In the genomic region with DNA sequence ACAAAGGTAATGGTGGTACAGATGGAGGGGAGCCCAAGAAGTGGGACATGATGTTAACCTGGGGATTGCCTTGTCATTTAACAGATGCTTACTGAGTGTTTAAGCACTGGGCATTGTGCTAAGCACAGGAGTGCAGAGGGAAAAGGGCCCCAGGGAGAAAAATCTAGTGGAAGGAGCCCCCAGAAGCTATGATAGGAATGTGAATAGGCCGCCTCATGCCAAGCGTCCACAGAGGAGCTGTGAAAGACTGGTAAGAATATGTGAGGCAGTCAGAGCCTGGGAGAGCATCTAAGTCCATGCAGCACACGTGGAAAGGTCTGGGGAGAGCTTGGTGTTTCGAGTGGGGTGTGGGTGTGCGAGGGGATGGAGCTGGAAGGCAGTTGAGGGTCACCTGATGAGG, we compare ENCODE assay signal across 18 cellular contexts.
A peak's percentile ranks its signal among the peaks of the same experiment; 100 is the strongest.
DNase-seq lines count a peak whose midpoint lies in the region; ATAC-seq lines count a peak whose summit lies in the region.
"Had no signal": no experiment of that assay in that cellular context is flagged by ENCODE, and none has a peak within 500 bp of the region (broad histone marks: within the 10 kb centered on the region; RNA-seq: fewer than 3 reads in every experiment).

No MANE protein-coding gene starts in this region.

- ATAC-seq in stimulated activated memory B cell treated with anti-CD40 and anti-IgM and Interleukin-4, amounts not matched to agents 10 μg/mL and 1 μg/mL and 100 μg/mL, for 72 hours, result no peak
- ATAC-seq in GM21515 (IDR thresholded peaks at IDR 0.05; ENCODE audit: unreplicated experiment), result no peak
- ATAC-seq: activated naive CD8-positive, alpha-beta T cell treated with anti-CD3 and anti-CD28 coated beads, Interleukin-2, amount 50 U/mL, for 24 hours; left lung; naive thymus-derived CD8-positive, alpha-beta T cell had no signal

- no peak overlapping the region for H3K4me3 ChIP-seq in adipocyte (ENCODE audit: low read length)
- H3K4me3 ChIP-seq: left lung had no signal

- H3K9me3 ChIP-seq in adipocyte (ENCODE audit: control insufficient read depth, low read length), result no peaks in the 10 kb centered on the region
- H3K9me3 ChIP-seq: left lung had no signal

- H3K36me3 ChIP-seq in adipocyte (ENCODE audit: control insufficient read depth, insufficient read depth, low read length, severe bottlenecking), result peaks cover 39% of the 10 kb centered on the region

- peaks cover 54% of the 10 kb centered on the region for H3K4me1 Mint-ChIP-seq in stimulated activated memory B cell treated with anti-CD40 and anti-IgM and Interleukin-4, amounts not matched to agents 10 μg/mL and 1 μg/mL and 100 μg/mL, for 72 hours
- H3K4me1 Mint-ChIP-seq: activated CD4-positive, alpha-beta T cell treated with anti-CD3 and anti-CD28 coated beads, Interleukin-2, amount 10 ng/mL, durations not matched to agents 24 days and 14 days; activated naive CD8-positive, alpha-beta T cell treated with anti-CD3 and anti-CD28 coated beads, Interleukin-2, amount 50 U/mL, for 24 hours had no signal

- H3K27me3 Mint-ChIP-seq in stimulated activated memory B cell treated with anti-CD40 and anti-IgM and Interleukin-4, amounts not matched to agents 10 μg/mL and 1 μg/mL and 100 μg/mL, for 72 hours, result no peaks in the 10 kb centered on the region

- peaks cover 89% of the 10 kb centered on the region for H3K36me3 Mint-ChIP-seq in stimulated activated memory B cell treated with anti-CD40 and anti-IgM and Interleukin-4, amounts not matched to agents 10 μg/mL and 1 μg/mL and 100 μg/mL, for 72 hours

- no peak overlapping the region for H3K4me3 Mint-ChIP-seq in stimulated activated memory B cell treated with anti-CD40 and anti-IgM and Interleukin-4, amounts not matched to agents 10 μg/mL and 1 μg/mL and 100 μg/mL, for 72 hours
- H3K4me3 Mint-ChIP-seq: activated CD4-positive, alpha-beta T cell treated with anti-CD3 and anti-CD28 coated beads, Interleukin-2, amount 10 ng/mL, durations not matched to agents 24 days and 14 days; activated naive CD8-positive, alpha-beta T cell treated with anti-CD3 and anti-CD28 coated beads, Interleukin-2, amount 50 U/mL, for 24 hours; naive thymus-derived CD8-positive, alpha-beta T cell had no signal

- no peaks in the 10 kb centered on the region for H3K27me3 ChIP-seq in adipocyte (replicated peaks; ENCODE audit: control insufficient read depth, insufficient read depth, low read length)

- DNase-seq in ELF-1 (ENCODE audit: low read depth, low spot score) (peak; percentile 80), adipocyte (ENCODE audit: low read depth) (peak; percentile 63), hepatic stellate cell (ENCODE audit: low spot score) (peak; percentile 46), NCI-H510A (lab: John Stamatoyannopoulos, UW) (no peak)
- DNase-seq in stimulated activated CD4-positive, alpha-beta T cell treated with anti-CD3 and anti-CD28 coated beads, Interleukin-2, amount 100 ng/mL, for 48 hours, result no peak
- no peak for DNase-seq in central memory CD4-positive, alpha-beta T cell
- DNase-seq: activated CD4-positive, alpha-beta T cell treated with anti-CD3 and anti-CD28 coated beads, Interleukin-2, amount 10 ng/mL, durations not matched to agents 24 days and 14 days; activated naive CD8-positive, alpha-beta T cell treated with anti-CD3 and anti-CD28 coated beads, Interleukin-2, amount 50 U/mL, for 24 hours; activated T-cell treated with anti-CD3 and anti-CD28 coated beads, Interleukin-2, amount 50 U/mL, for 1 hour; DMS153; left lung; naive thymus-derived CD8-positive, alpha-beta T cell; NCI-H1048; NCI-H2171 treated with DMSO at 0.1 percent for 48 hours; SHP77; T1000 had no signal

- H3K27ac Mint-ChIP-seq in stimulated activated memory B cell treated with anti-CD40 and anti-IgM and Interleukin-4, amounts not matched to agents 10 μg/mL and 1 μg/mL and 100 μg/mL, for 72 hours, result peak overlapping the region; percentile 6
- H3K27ac Mint-ChIP-seq: activated CD4-positive, alpha-beta T cell treated with anti-CD3 and anti-CD28 coated beads, Interleukin-2, amount 10 ng/mL, durations not matched to agents 24 days and 14 days; activated naive CD8-positive, alpha-beta T cell treated with anti-CD3 and anti-CD28 coated beads, Interleukin-2, amount 50 U/mL, for 24 hours had no signal

- H3K9me3 Mint-ChIP-seq in stimulated activated memory B cell treated with anti-CD40 and anti-IgM and Interleukin-4, amounts not matched to agents 10 μg/mL and 1 μg/mL and 100 μg/mL, for 72 hours, result no peaks in the 10 kb centered on the region
- H3K9me3 Mint-ChIP-seq: activated CD4-positive, alpha-beta T cell treated with anti-CD3 and anti-CD28 coated beads, Interleukin-2, amount 10 ng/mL, durations not matched to agents 24 days and 14 days had no signal

- peaks cover 10% of the 10 kb centered on the region for H3K4me1 ChIP-seq in adipocyte (ENCODE audit: control insufficient read depth, insufficient read depth, low read length)

- H3K9ac ChIP-seq in adipocyte (ENCODE audit: low read length), result no peak overlapping the region

Comparison
In these comparisons a context has a peak if more than half of its experiments do, and no peak if none do; other contexts are left out.
1. DNase-seq: peak in ELF-1 (single experiment), adipocyte (single experiment) and hepatic stellate cell (single experiment); none in stimulated activated CD4-positive, alpha-beta T cell treated with anti-CD3 and anti-CD28 coated beads, Interleukin-2, amount 100 ng/mL, for 48 hours (0 of 2), central memory CD4-positive, alpha-beta T cell (single experiment) and NCI-H510A (single experiment).